In the genomic region with DNA sequence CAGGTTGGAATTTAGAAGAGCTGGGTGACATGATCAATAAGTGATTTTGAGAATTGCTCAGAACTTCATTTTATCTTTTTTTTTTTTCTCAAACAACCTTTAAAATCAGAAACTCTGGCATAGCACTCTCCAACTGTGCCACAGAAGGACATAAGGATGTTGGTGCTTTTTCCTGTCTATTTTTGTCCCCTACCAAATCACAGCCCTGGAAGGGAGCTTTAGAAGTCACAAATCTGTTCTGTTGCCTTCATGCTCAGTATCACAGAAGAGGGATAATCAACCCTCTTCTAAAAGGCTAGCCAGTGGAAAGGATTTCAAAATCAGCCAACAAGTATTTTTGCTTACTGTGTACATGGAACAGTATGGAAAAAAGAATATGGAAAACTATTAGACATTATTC, we compare ENCODE assay signal across 29 cellular contexts.
"Had no signal": no experiment of that assay in that cellular context is flagged by ENCODE, and none has a peak within 500 bp of the region (broad histone marks: within the 10 kb centered on the region; RNA-seq: fewer than 3 reads in every experiment).

No MANE protein-coding gene starts in this region.

- H3K4me3 ChIP-seq: hepatocyte, lung, neural progenitor cell, psoas muscle, skin epidermis, stomach, testis, thyroid gland, transverse colon, upper lobe of left lung, vagina had no signal

- H3K79me2 ChIP-seq: hepatocyte, parathyroid adenoma had no signal

- H3K27ac ChIP-seq: hepatocyte, neural progenitor cell, neutrophil, parathyroid adenoma, psoas muscle, skin epidermis, stomach, testis, thyroid gland, transverse colon, upper lobe of left lung, vagina had no signal

- ATAC-seq: left lobe of liver; natural killer cell; psoas muscle; sciatic nerve; stimulated activated naive B cell treated with anti-CD40 and anti-IgM and Interleukin-4, amounts not matched to agents 10 μg/mL and 1 μg/mL and 100 μg/mL, for 72 hours; stimulated activated naive CD8-positive, alpha-beta T cell treated with anti-CD3 and anti-CD28 coated beads, Interleukin-15, Interleukin-2, amounts not matched to agents 100 U/mL and 50 U/mL, for 24 hours had no signal

- H3K9me3 ChIP-seq: neutrophil, psoas muscle, stomach, testis, thyroid gland, transverse colon, upper lobe of left lung, vagina had no signal

- H3K36me3 ChIP-seq: neural progenitor cell, neutrophil, stomach, thyroid gland, transverse colon, upper lobe of left lung, vagina had no signal

- H3K4me2 ChIP-seq: hepatocyte, neural progenitor cell had no signal

- DNase-seq: islet precursor cell; kidney glomerular epithelial cell; left cardiac atrium; mesendoderm; naive B cell; natural killer cell; nephron progenitor cell; occipital lobe; psoas muscle; stimulated activated CD4-positive, alpha-beta T cell treated with anti-CD3 and anti-CD28 coated beads, Interleukin-12 subunit alpha, Interleukin-12 subunit beta, amount 100 ng/mL, for 4 hours; stimulated activated CD4-positive, alpha-beta T cell treated with anti-CD3 and anti-CD28 coated beads, Interleukin-15, amount 100 ng/mL, for 24 hours; stimulated activated CD4-positive, alpha-beta T cell treated with anti-CD3 and anti-CD28 coated beads, Interleukin-2, amount 100 ng/mL, for 24 hours; stimulated activated CD4-positive, alpha-beta T cell treated with anti-CD3 and anti-CD28 coated beads, Interleukin-4, amount 100 ng/mL, for 1 hour; stimulated activated naive B cell treated with anti-CD40 and anti-IgM and Interleukin-4, amounts not matched to agents 10 μg/mL and 1 μg/mL and 100 μg/mL, for 72 hours; stimulated activated naive CD8-positive, alpha-beta T cell treated with anti-CD3 and anti-CD28 coated beads, Interleukin-15, Interleukin-2, amounts not matched to agents 100 U/mL and 50 U/mL, for 24 hours; stomach; testis; thyroid gland; transverse colon; upper lobe of left lung had no signal

- H2AFZ ChIP-seq: hepatocyte, neural progenitor cell, parathyroid adenoma had no signal

- H3K4me1 ChIP-seq: neural progenitor cell, parathyroid adenoma, psoas muscle, testis, thyroid gland, upper lobe of left lung, vagina had no signal

- H3K9ac ChIP-seq: neural progenitor cell, parathyroid adenoma had no signal

- H3K27me3 ChIP-seq: hepatocyte, neural progenitor cell, neutrophil, stomach, testis, thyroid gland, transverse colon, upper lobe of left lung, vagina had no signal
